ENCODE assay signal across 1 cellular context in the genomic region with DNA sequence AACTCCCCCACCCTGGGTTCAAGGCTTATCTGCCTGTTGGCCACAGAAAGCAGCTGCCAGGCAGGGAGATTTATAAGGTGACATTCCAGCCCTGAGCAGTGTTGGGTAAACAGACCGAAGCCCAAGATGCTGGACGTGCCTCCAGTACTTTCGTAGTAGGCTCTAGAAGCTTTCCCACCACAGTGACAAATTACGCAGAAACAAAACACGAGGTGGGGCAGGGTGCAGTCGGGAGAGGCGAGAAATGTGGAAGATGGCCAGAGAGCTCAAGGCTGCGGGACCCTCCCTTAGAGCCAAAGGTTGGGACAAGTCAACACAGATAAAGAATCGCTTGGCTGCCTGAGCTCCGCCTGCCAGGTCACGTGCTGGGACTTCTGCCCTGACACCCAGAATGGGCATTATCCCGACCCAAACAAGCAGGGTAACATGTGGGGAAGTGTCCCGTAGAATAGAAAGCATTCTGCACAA.
TF ChIP-seq lines count a peak whose summit lies in the region.

No MANE protein-coding gene starts in this region.

TF ChIP-seq in HepG2, 621 proteins besides CTCF, POLR2A, EP300 and RAD21 (continued from another document):
- TF ChIP-seq IRF2 (CRISPR knock-in tag; IDR thresholded peaks at IDR 0.05) (no peak), USF2 (IDR thresholded peaks at IDR 0.05; ENCODE audit: low read depth, low read length) (peak; percentile 38), USF2 (CRISPR knock-in tag; IDR thresholded peaks at IDR 0.05; ENCODE audit: borderline replicate concordance) (peak; percentile 70; the same call in 1 of the 2 replicates), FOXA3 (CRISPR knock-in tag; IDR thresholded peaks at IDR 0.05) (no peak)
